15 cellular contexts compared by ENCODE assay signal in genomic region chr3:43388909-43389308, GRCh38.
DNase-seq lines count a peak whose midpoint lies in the region; ATAC-seq, FAIRE-seq and TF ChIP-seq lines count a peak whose summit lies in the region.
"Had no signal": no experiment of that assay in that cellular context is flagged by ENCODE, and none has a peak within 500 bp of the region (broad histone marks: within the 10 kb centered on the region; RNA-seq: fewer than 3 reads in every experiment).

No MANE protein-coding gene starts in this region.

- H3K9me3 ChIP-seq in IMR-90 (ENCODE audit: control insufficient read depth, insufficient read depth, low read length), result no peaks in the 10 kb centered on the region
- no peaks in the 10 kb centered on the region for H3K9me3 ChIP-seq in esophagus squamous epithelium
- H3K9me3 ChIP-seq in gastrocnemius medialis, result no peaks in the 10 kb centered on the region

- H2BK5ac ChIP-seq in IMR-90 (ENCODE audit: low read depth, low read length, poor library complexity, severe bottlenecking), result no peak overlapping the region

- no peaks in the 10 kb centered on the region for H4K20me1 ChIP-seq in IMR-90 (ENCODE audit: insufficient read depth, low read length)

- no peak overlapping the region for H2AK5ac ChIP-seq in IMR-90 (ENCODE audit: low read depth, low read length)

- H3K79me1 ChIP-seq in IMR-90 (ENCODE audit: low read depth in 1 of 2, low read length in 2 of 2), result peaks cover 6 to 14% of the 10 kb centered on the region in 2 experiments

- POLR2A ChIA-PET in IMR-90 (lab: Charles Lee; ENCODE audit: unreplicated experiment), result no interaction called here

- no peak for FAIRE-seq in frontal cortex (lab: Jason Lieb, UNC)
- FAIRE-seq: colon, RCC 7860, TTC549 had no signal

- no peak overlapping the region for H3K4me2 ChIP-seq in IMR-90 (ENCODE audit: low read depth, low read length)
- H3K4me2 ChIP-seq: KMS-11 had no signal

- no peak overlapping the region for H3K14ac ChIP-seq in IMR-90 (replicated peaks; ENCODE audit: low read depth, low read length)

- no peak overlapping the region for H3K9ac ChIP-seq in IMR-90 (ENCODE audit: low read depth, low read length)
- H3K9ac ChIP-seq: KMS-11 had no signal

- H3K4me1 ChIP-seq in IMR-90 (ENCODE audit: control insufficient read depth, insufficient read depth, low read length) (peaks cover 8% of the 10 kb centered on the region), esophagus squamous epithelium (peaks cover 0 to 27% (median 4%) of the 10 kb centered on the region in 3 donors), gastrocnemius medialis (peaks cover 21 to 26% of the 10 kb centered on the region in 2 donors)

- TF ChIP-seq CTCF in IMR-90 (conservative IDR thresholded peaks at IDR 0.05; ENCODE audit: low read depth, low read length) (no peak), VCaP (conservative IDR thresholded peaks at IDR 0.05) (no peak), esophagus squamous epithelium (IDR thresholded peaks at IDR 0.05) (no peak), gastrocnemius medialis (IDR thresholded peaks at IDR 0.05 in 4 of 5, conservative IDR thresholded peaks at IDR 0.05 in 1 of 5) (no peak)

- peak overlapping the region; percentile 52; the same call in 1 of the 2 replicates for H3K18ac ChIP-seq in IMR-90 (ENCODE audit: low read depth, low read length)

- no TSS peak for BruUV-seq in IMR-90 (replicated peaks; lab: Mats Ljungman, UMichigan)

- H3K4ac ChIP-seq in IMR-90 (ENCODE audit: low read depth, low read length), result no peak overlapping the region

- TF ChIP-seq RAD21 in IMR-90 (IDR thresholded peaks at IDR 0.05; ENCODE audit: low read length), result no peak

- intact Hi-C loops in IMR-90 (cut with micrococcal nuclease), result no loop called here
- intact Hi-C loops in esophagus squamous epithelium (cut with DNase I), result no loop called here
- intact Hi-C loops in gastrocnemius medialis (cut with DNase I; ENCODE audit: low total_unique reads), result no loop called here

- H3K27ac ChIP-seq in IMR-90 (ENCODE audit: insufficient read depth, low read length) (no peak overlapping the region), VCaP (peak overlapping the region; percentile 26; the same call in 1 of the 2 replicates), esophagus squamous epithelium (peak overlapping the region; percentile 44 to 87 (median 72)), gastrocnemius medialis (peak overlapping the region; percentile 39 to 78 (median 68))
- H3K27ac ChIP-seq: KMS-11 had no signal

- no peak overlapping the region for H2BK120ac ChIP-seq in IMR-90 (ENCODE audit: low read depth, low read length)

- CTCF ChIA-PET in IMR-90 (lab: Yijun Ruan, JAX), result interaction anchor here (0.8 kb wide), 1 partner anchor 9 kb away, joined by 3 read pairs; no protein-coding TSS in a partner anchor

- DNase-seq in IMR-90, result no peak
- DNase-seq in esophagus squamous epithelium (lab: John Stamatoyannopoulos, UW), result no peak
- DNase-seq in gastrocnemius medialis, result no peak
- DNase-seq in activated gamma-delta T cell treated with Interleukin-2 at 50 U/mL for 16 hours, result no peak
- no peak for DNase-seq in DMS79 (lab: John Stamatoyannopoulos, UW)
- DNase-seq in frontal cortex (ENCODE audit: low spot score in 2 of 2), result no peak
- no peak for DNase-seq in COLO829 (ENCODE audit: low spot score)
- DNase-seq: glutamatergic neuron, NCI-H2171 treated with DMSO at 0.1 percent for 48 hours, retina had no signal

- no peak overlapping the region for H2AFZ ChIP-seq in IMR-90 (replicated peaks; ENCODE audit: low read length, poor library complexity)

- peaks cover 16% of the 10 kb centered on the region for H3K9me1 ChIP-seq in IMR-90 (ENCODE audit: insufficient read depth, low read length)

- no peak for ATAC-seq in IMR-90 (ENCODE audit: low read depth)
- peak; percentile 63 to 72 for ATAC-seq in gastrocnemius medialis

- H4K5ac ChIP-seq in IMR-90 (ENCODE audit: low read depth, low read length), result 0 out of 2 replicates have a peak overlapping the region, but pooled peaks have one; percentile 6

- dilution Hi-C loops in IMR-90 (cut with HindIII; ENCODE audit: low sequenced_read_pairs, unreplicated experiment), result no loop called here

- H2BK20ac ChIP-seq in IMR-90 (ENCODE audit: low read depth, low read length), result no peak overlapping the region

- H3K56ac ChIP-seq in IMR-90 (ENCODE audit: extremely low read depth, insufficient read depth, low read length), result no peak overlapping the region

- in situ Hi-C loops in IMR-90 (cut with MboI; ENCODE audit: low sequenced_read_pairs), result no loop called here
- in situ Hi-C loops in gastrocnemius medialis (cut with MboI; ENCODE audit: low sequenced_read_pairs in 4 of 4), result no loop called here

- TF ChIP-seq POLR2A in IMR-90 (IDR thresholded peaks at IDR 0.05; ENCODE audit: low read depth, low read length) (no peak), esophagus squamous epithelium (IDR thresholded peaks at IDR 0.05) (no peak), gastrocnemius medialis (IDR thresholded peaks at IDR 0.05) (no peak)

- H3K23ac ChIP-seq in IMR-90 (ENCODE audit: low read depth, low read length), result no peak overlapping the region

- H3K36me3 ChIP-seq in IMR-90 (ENCODE audit: control insufficient read depth, insufficient read depth, low read length) (no peaks in the 10 kb centered on the region), esophagus squamous epithelium (no peaks in the 10 kb centered on the region), gastrocnemius medialis (no peaks in the 10 kb centered on the region)

- H2AK9ac ChIP-seq in IMR-90 (replicated peaks; ENCODE audit: low read depth, low read length, poor library complexity), result no peak overlapping the region

- H2BK15ac ChIP-seq in IMR-90 (ENCODE audit: low read depth, low read length), result no peak overlapping the region

- H3K27me3 ChIP-seq in IMR-90 (ENCODE audit: control insufficient read depth, insufficient read depth, low read length) (no peaks in the 10 kb centered on the region), esophagus squamous epithelium (no peaks in the 10 kb centered on the region), gastrocnemius medialis (no peaks in the 10 kb centered on the region)

- H3K4me3 ChIP-seq in IMR-90 (ENCODE audit: insufficient read depth, low read depth, low read length) (no peak overlapping the region), esophagus squamous epithelium (no peak overlapping the region), gastrocnemius medialis (no peak overlapping the region)

- no peak overlapping the region for H4K91ac ChIP-seq in IMR-90 (ENCODE audit: insufficient read depth, low read depth, low read length)

- peak overlapping the region in 1 of 2 experiments; percentile 23; a peak in 2 of 4 replicates for H4K8ac ChIP-seq in IMR-90 (ENCODE audit: low read depth in 2 of 2, low read length in 2 of 2)

TF ChIP-seq in IMR-90, 13 proteins besides CTCF, POLR2A, EP300 and RAD21:
- TF ChIP-seq RCOR1 (IDR thresholded peaks at IDR 0.05; ENCODE audit: insufficient replicate concordance, low read length), result no peak
- no peak for TF ChIP-seq BHLHE40 (IDR thresholded peaks at IDR 0.05; ENCODE audit: low read depth, low read length)
- TF ChIP-seq NFE2L2 (IDR thresholded peaks at IDR 0.05; ENCODE audit: low read depth, low read length), result no peak
- no peak for TF ChIP-seq MAFK (IDR thresholded peaks at IDR 0.05; ENCODE audit: low read depth, low read length)
- no peak for TF ChIP-seq FOS (IDR thresholded peaks at IDR 0.05; ENCODE audit: low read depth, low read length)
- TF ChIP-seq RFX5 (IDR thresholded peaks at IDR 0.05; ENCODE audit: low read depth, low read length), result no peak
- TF ChIP-seq MXI1 (IDR thresholded peaks at IDR 0.05; ENCODE audit: borderline replicate concordance, low read depth, low read length), result no peak
- no peak for TF ChIP-seq CHD1 (IDR thresholded peaks at IDR 0.05; ENCODE audit: low read depth, low read length)
- no peak for TF ChIP-seq ELK1 (IDR thresholded peaks at IDR 0.05; ENCODE audit: borderline replicate concordance, low read depth, low read length)
- no peak for TF ChIP-seq USF2 (IDR thresholded peaks at IDR 0.05; ENCODE audit: low read depth, low read length)
- TF ChIP-seq SMC3 (IDR thresholded peaks at IDR 0.05; ENCODE audit: low read depth, low read length), result no peak
- TF ChIP-seq MAZ (IDR thresholded peaks at IDR 0.05; ENCODE audit: borderline replicate concordance, low read depth, low read length), result no peak
- TF ChIP-seq CEBPB (IDR thresholded peaks at IDR 0.05; ENCODE audit: low read depth, low read length), result no peak
